Comparison of ENCODE assay signal across 1 cellular context in the genomic region with DNA sequence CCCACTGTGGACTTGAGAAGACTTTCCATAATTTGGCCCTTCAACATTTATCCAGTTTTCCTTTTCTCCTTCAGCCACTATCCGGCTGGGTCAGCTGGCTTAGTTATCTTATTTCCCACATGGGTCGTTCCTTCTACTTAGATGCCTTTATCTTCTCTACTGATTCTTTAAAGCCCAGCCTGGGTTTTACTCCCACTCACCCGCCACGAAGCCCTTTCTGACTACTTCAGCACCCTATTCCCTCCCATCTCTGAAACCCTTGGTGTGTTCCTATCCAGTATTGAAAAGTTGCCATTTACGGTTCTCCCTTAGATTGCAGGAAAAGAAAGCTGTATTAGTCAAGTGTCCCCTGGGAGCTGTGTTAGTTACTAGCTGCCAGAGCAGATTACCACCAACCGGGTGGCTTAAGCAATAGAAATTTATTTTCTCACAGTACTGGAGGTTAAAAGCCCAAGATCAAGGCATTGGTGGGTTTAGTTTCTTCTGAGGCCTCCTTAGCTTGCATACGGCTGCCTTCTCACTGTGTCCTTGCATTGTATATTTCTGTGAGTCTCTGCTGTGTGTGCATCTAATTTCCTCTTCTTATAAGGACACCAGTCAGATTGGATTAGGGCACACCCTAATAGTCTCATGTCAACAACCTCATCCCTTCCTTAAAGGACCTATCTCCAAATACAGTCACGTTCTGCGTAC.
TF ChIP-seq lines count a peak whose summit lies in the region.

No MANE protein-coding gene starts in this region.

TF ChIP-seq in K562, 482 proteins besides CTCF, POLR2A, EP300 and RAD21 (continued from another document):
- TF ChIP-seq TSHZ1 (CRISPR knock-in tag; IDR thresholded peaks at IDR 0.05) (no peak), KHSRP (IDR thresholded peaks at IDR 0.05) (no peak), HNRNPUL1 (IDR thresholded peaks at IDR 0.05; ENCODE audit: low read length) (no peak), SMAD4 (CRISPR knock-in tag; conservative IDR thresholded peaks at IDR 0.05) (no peak), GATA2 (CRISPR knock-in tag; IDR thresholded peaks at IDR 0.05) (peak; percentile 63), PHF21A (IDR thresholded peaks at IDR 0.05; ENCODE audit: borderline replicate concordance, low read depth) (no peak), MAZ (CRISPR knock-in tag; conservative IDR thresholded peaks at IDR 0.05 in 1 of 2, IDR thresholded peaks at IDR 0.05 in 1 of 2) (peak in 1 of 2 experiments; percentile 14; a peak in 1 of 4 replicates), DACH1 (IDR thresholded peaks at IDR 0.05; ENCODE audit: partially characterized antibody) (peak; percentile 62), TEAD4 (IDR thresholded peaks at IDR 0.05; ENCODE audit: low read length) (peak; percentile 87), TEAD4 (CRISPR knock-in tag; IDR thresholded peaks at IDR 0.05; ENCODE audit: borderline replicate concordance) (no peak), NCOA2 (IDR thresholded peaks at IDR 0.05; ENCODE audit: partially characterized antibody in 2 of 2) (peak in 1 of 2 experiments; percentile 51), SFPQ (IDR thresholded peaks at IDR 0.05; ENCODE audit: low read depth, low read length) (no peak), DPF2 (IDR thresholded peaks at IDR 0.05) (peak; percentile 93), TAL1 (IDR thresholded peaks at IDR 0.05) (peak; percentile 89), CREB3L1 (IDR thresholded peaks at IDR 0.05; ENCODE audit: borderline replicate concordance, low read depth) (peak; percentile 40; the same call in 1 of the 2 replicates), MTA2 (IDR thresholded peaks at IDR 0.05; ENCODE audit: low read depth) (peak; percentile 84), ARNT (IDR thresholded peaks at IDR 0.05) (peak in 1 of 2 experiments; percentile 70; a peak in 1 of 4 replicates), TRIM24 (IDR thresholded peaks at IDR 0.05) (peak; percentile 58 to 65; a peak in 3 of 4 replicates)
- TF ChIP-seq, protein P1, sequence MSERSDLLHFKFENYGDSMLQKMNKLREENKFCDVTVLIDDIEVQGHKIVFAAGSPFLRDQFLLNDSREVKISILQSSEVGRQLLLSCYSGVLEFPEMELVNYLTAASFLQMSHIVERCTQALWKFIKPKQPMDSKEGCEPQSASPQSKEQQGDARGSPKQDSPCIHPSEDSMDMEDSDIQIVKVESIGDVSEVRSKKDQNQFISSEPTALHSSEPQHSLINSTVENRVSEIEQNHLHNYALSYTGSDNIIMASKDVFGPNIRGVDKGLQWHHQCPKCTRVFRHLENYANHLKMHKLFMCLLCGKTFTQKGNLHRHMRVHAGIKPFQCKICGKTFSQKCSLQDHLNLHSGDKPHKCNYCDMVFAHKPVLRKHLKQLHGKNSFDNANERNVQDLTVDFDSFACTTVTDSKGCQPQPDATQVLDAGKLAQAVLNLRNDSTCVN (CRISPR knock-in tag; IDR thresholded peaks at IDR 0.05), result no peak
- TF ChIP-seq, protein P2, sequence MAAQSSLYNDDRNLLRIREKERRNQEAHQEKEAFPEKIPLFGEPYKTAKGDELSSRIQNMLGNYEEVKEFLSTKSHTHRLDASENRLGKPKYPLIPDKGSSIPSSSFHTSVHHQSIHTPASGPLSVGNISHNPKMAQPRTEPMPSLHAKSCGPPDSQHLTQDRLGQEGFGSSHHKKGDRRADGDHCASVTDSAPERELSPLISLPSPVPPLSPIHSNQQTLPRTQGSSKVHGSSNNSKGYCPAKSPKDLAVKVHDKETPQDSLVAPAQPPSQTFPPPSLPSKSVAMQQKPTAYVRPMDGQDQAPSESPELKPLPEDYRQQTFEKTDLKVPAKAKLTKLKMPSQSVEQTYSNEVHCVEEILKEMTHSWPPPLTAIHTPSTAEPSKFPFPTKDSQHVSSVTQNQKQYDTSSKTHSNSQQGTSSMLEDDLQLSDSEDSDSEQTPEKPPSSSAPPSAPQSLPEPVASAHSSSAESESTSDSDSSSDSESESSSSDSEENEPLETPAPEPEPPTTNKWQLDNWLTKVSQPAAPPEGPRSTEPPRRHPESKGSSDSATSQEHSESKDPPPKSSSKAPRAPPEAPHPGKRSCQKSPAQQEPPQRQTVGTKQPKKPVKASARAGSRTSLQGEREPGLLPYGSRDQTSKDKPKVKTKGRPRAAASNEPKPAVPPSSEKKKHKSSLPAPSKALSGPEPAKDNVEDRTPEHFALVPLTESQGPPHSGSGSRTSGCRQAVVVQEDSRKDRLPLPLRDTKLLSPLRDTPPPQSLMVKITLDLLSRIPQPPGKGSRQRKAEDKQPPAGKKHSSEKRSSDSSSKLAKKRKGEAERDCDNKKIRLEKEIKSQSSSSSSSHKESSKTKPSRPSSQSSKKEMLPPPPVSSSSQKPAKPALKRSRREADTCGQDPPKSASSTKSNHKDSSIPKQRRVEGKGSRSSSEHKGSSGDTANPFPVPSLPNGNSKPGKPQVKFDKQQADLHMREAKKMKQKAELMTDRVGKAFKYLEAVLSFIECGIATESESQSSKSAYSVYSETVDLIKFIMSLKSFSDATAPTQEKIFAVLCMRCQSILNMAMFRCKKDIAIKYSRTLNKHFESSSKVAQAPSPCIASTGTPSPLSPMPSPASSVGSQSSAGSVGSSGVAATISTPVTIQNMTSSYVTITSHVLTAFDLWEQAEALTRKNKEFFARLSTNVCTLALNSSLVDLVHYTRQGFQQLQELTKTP (IDR thresholded peaks at IDR 0.05; ENCODE audit: low read depth in 1 of 2, partially characterized antibody in 2 of 2), result peak in 1 of 2 experiments; percentile 57
- TF ChIP-seq, protein P3, sequence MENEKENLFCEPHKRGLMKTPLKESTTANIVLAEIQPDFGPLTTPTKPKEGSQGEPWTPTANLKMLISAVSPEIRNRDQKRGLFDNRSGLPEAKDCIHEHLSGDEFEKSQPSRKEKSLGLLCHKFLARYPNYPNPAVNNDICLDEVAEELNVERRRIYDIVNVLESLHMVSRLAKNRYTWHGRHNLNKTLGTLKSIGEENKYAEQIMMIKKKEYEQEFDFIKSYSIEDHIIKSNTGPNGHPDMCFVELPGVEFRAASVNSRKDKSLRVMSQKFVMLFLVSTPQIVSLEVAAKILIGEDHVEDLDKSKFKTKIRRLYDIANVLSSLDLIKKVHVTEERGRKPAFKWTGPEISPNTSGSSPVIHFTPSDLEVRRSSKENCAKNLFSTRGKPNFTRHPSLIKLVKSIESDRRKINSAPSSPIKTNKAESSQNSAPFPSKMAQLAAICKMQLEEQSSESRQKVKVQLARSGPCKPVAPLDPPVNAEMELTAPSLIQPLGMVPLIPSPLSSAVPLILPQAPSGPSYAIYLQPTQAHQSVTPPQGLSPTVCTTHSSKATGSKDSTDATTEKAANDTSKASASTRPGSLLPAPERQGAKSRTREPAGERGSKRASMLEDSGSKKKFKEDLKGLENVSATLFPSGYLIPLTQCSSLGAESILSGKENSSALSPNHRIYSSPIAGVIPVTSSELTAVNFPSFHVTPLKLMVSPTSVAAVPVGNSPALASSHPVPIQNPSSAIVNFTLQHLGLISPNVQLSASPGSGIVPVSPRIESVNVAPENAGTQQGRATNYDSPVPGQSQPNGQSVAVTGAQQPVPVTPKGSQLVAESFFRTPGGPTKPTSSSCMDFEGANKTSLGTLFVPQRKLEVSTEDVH (IDR thresholded peaks at IDR 0.05; ENCODE audit: low read depth, partially characterized antibody), result no peak
